Comparison of ENCODE assay signal across 1 cellular context in the genomic region with DNA sequence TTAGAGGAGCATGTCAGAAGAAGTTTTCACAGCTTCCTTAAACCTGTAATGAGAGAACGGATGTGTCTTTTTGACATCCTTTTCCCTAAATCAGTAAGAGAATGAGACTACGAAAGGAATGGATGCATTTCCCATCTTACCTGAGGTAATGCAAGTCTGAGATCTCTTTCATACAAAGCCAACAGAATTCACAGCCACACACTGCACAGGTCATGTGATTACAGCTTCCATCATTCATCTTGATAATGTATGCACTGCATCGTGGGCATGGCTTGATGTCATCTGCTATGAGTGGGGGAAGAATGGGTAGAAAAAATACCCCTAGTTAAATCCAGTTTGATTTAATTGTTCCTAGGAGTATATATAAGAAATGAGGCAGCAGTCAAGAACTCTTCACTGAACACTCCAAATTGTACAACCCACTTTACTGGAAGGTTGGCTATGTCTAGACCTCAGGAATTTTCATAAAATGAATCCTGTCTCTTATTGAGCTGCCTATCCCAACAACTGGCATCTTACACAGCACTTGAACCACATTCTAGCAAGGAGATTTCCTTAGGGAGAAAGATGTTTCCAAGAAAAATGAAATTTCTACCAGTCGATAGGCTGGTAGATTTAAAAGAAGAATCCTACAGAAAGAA.
TF ChIP-seq lines count a peak whose summit lies in the region.

No MANE protein-coding gene starts in this region.

TF ChIP-seq in K562, 482 proteins besides CTCF, POLR2A, EP300 and RAD21 (continued from another document):
- TF ChIP-seq, protein P1, sequence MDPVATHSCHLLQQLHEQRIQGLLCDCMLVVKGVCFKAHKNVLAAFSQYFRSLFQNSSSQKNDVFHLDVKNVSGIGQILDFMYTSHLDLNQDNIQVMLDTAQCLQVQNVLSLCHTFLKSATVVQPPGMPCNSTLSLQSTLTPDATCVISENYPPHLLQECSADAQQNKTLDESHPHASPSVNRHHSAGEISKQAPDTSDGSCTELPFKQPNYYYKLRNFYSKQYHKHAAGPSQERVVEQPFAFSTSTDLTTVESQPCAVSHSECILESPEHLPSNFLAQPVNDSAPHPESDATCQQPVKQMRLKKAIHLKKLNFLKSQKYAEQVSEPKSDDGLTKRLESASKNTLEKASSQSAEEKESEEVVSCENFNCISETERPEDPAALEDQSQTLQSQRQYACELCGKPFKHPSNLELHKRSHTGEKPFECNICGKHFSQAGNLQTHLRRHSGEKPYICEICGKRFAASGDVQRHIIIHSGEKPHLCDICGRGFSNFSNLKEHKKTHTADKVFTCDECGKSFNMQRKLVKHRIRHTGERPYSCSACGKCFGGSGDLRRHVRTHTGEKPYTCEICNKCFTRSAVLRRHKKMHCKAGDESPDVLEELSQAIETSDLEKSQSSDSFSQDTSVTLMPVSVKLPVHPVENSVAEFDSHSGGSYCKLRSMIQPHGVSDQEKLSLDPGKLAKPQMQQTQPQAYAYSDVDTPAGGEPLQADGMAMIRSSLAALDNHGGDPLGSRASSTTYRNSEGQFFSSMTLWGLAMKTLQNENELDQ (CRISPR knock-in tag; IDR thresholded peaks at IDR 0.05; ENCODE audit: borderline replicate concordance), result no peak
- TF ChIP-seq, protein P2, sequence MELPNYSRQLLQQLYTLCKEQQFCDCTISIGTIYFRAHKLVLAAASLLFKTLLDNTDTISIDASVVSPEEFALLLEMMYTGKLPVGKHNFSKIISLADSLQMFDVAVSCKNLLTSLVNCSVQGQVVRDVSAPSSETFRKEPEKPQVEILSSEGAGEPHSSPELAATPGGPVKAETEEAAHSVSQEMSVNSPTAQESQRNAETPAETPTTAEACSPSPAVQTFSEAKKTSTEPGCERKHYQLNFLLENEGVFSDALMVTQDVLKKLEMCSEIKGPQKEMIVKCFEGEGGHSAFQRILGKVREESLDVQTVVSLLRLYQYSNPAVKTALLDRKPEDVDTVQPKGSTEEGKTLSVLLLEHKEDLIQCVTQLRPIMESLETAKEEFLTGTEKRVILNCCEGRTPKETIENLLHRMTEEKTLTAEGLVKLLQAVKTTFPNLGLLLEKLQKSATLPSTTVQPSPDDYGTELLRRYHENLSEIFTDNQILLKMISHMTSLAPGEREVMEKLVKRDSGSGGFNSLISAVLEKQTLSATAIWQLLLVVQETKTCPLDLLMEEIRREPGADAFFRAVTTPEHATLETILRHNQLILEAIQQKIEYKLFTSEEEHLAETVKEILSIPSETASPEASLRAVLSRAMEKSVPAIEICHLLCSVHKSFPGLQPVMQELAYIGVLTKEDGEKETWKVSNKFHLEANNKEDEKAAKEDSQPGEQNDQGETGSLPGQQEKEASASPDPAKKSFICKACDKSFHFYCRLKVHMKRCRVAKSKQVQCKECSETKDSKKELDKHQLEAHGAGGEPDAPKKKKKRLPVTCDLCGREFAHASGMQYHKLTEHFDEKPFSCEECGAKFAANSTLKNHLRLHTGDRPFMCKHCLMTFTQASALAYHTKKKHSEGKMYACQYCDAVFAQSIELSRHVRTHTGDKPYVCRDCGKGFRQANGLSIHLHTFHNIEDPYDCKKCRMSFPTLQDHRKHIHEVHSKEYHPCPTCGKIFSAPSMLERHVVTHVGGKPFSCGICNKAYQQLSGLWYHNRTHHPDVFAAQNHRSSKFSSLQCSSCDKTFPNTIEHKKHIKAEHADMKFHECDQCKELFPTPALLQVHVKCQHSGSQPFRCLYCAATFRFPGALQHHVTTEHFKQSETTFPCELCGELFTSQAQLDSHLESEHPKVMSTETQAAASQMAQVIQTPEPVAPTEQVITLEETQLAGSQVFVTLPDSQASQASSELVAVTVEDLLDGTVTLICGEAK (IDR thresholded peaks at IDR 0.05), result no peak
- TF ChIP-seq, protein P2 (CRISPR knock-in tag; IDR thresholded peaks at IDR 0.05), result no peak
- TF ChIP-seq RBM25 (IDR thresholded peaks at IDR 0.05; ENCODE audit: low read depth, low read length, severe bottlenecking), result no peak
- TF ChIP-seq KLF6 (CRISPR knock-in tag; IDR thresholded peaks at IDR 0.05; ENCODE audit: borderline replicate concordance), result no peak
- TF ChIP-seq TOE1 (IDR thresholded peaks at IDR 0.05; ENCODE audit: borderline replicate concordance), result peak; percentile 60; the same call in 1 of the 2 replicates
- no peak for TF ChIP-seq TOE1 (CRISPR knock-in tag; IDR thresholded peaks at IDR 0.05; ENCODE audit: borderline replicate concordance, low read depth)
- no peak for TF ChIP-seq ZNF584 (CRISPR knock-in tag; IDR thresholded peaks at IDR 0.05; ENCODE audit: low read depth)
- no peak for TF ChIP-seq ARHGAP35 (IDR thresholded peaks at IDR 0.05; ENCODE audit: partially characterized antibody)
- TF ChIP-seq BRD9 (IDR thresholded peaks at IDR 0.05; ENCODE audit: low read depth, partially characterized antibody), result no peak
- no peak for TF ChIP-seq PHB (CRISPR knock-in tag; IDR thresholded peaks at IDR 0.05)
- TF ChIP-seq ILF3 (IDR thresholded peaks at IDR 0.05; ENCODE audit: borderline replicate concordance), result no peak
- TF ChIP-seq, protein P3, sequence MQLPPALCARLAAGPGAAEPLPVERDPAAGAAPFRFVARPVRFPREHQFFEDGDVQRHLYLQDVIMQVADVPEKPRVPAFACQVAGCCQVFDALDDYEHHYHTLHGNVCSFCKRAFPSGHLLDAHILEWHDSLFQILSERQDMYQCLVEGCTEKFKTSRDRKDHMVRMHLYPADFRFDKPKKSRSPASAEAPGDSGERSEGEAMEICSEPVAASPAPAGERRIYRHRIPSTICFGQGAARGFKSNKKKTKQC (CRISPR knock-in tag; IDR thresholded peaks at IDR 0.05), result no peak
- TF ChIP-seq MAZ (CRISPR knock-in tag; conservative IDR thresholded peaks at IDR 0.05 in 1 of 2, IDR thresholded peaks at IDR 0.05 in 1 of 2), result 0 out of 4 replicates have a peak, but pooled peaks of 1 of the 2 experiments have one; percentile 15
